Comparison of ENCODE assay signal across 8 cellular contexts in genomic region chr5:16934123-16934522, GRCh38. TPM values are rescaled to one million over a fixed set of nuclear protein-coding genes. Genes with fewer than 3 reads are reported as not detected.
A peak's percentile ranks its signal among the peaks of the same experiment; 100 is the strongest.
DNase-seq lines count a peak whose midpoint lies in the region; ATAC-seq and TF ChIP-seq lines count a peak whose summit lies in the region.

No MANE protein-coding gene starts in this region.

- peaks cover 6% of the 10 kb centered on the region for H3K4me1 ChIP-seq in OCI-LY1 (ENCODE audit: insufficient read depth, low read length, severe bottlenecking)

- no peaks in the 10 kb centered on the region for H4K20me1 ChIP-seq in OCI-LY1 (ENCODE audit: insufficient read depth, low read length)

- no peak overlapping the region for H3K27ac Mint-ChIP-seq in stimulated activated naive B cell treated with anti-CD40 and anti-IgM and Interleukin-4, amounts not matched to agents 10 μg/mL and 1 μg/mL and 100 μg/mL, for 72 hours

- no peaks in the 10 kb centered on the region for H3K9me2 ChIP-seq in OCI-LY1 (ENCODE audit: low read depth, low read length)

- H3K36me3 ChIP-seq in OCI-LY1 (ENCODE audit: insufficient read depth, low read length), result no peaks in the 10 kb centered on the region

- ATAC-seq in GM19023 (IDR thresholded peaks at IDR 0.05; ENCODE audit: unreplicated experiment), result peak; percentile 61
- peak; percentile 58 for ATAC-seq in HG03280 (IDR thresholded peaks at IDR 0.05; ENCODE audit: unreplicated experiment)
- peak; percentile 27 for ATAC-seq in left colon
- ATAC-seq in stimulated activated naive B cell treated with anti-CD40 and anti-IgM and Interleukin-4, amounts not matched to agents 10 μg/mL and 1 μg/mL and 100 μg/mL, for 72 hours (replicated peaks), result peak; percentile 53 to 54

- H3K27me3 ChIP-seq in OCI-LY1 (ENCODE audit: insufficient read depth, low read length), result no peaks in the 10 kb centered on the region; the same call in 1 of the 2 replicates

- DNase-seq in D341Med (ENCODE audit: low spot score) (peak; percentile 81), brain pericyte (ENCODE audit: low read depth, low spot score) (peak; percentile 68), left colon (peak; percentile 72 to 78), NK-92 (lab: John Stamatoyannopoulos, UW; ENCODE audit: unreplicated experiment) (no peak)
- DNase-seq in stimulated activated naive B cell treated with anti-CD40 and anti-IgM and Interleukin-4, amounts not matched to agents 10 μg/mL and 1 μg/mL and 100 μg/mL, for 72 hours, result peak; percentile 30

- no peak overlapping the region for H3K4me2 ChIP-seq in OCI-LY1 (ENCODE audit: low read length)

- peaks cover 60 to 77% of the 10 kb centered on the region in 2 donors for H3K27me3 Mint-ChIP-seq in stimulated activated naive B cell treated with anti-CD40 and anti-IgM and Interleukin-4, amounts not matched to agents 10 μg/mL and 1 μg/mL and 100 μg/mL, for 72 hours

- H3K9me3 ChIP-seq in OCI-LY1 (ENCODE audit: low read length), result no peaks in the 10 kb centered on the region

- H3K4me1 Mint-ChIP-seq in stimulated activated naive B cell treated with anti-CD40 and anti-IgM and Interleukin-4, amounts not matched to agents 10 μg/mL and 1 μg/mL and 100 μg/mL, for 72 hours, result peaks cover 11 to 30% of the 10 kb centered on the region in 2 donors

- H3K79me2 ChIP-seq in OCI-LY1 (ENCODE audit: insufficient read depth, low read length), result no peaks in the 10 kb centered on the region

- intact Hi-C loops in left colon (cut with DNase I, micrococcal nuclease), result loop anchor here in 1 of 2 donors (10.0 kb wide), 1 partner anchor 139 kb away; no protein-coding TSS in a partner anchor

- peaks cover 4 to 11% of the 10 kb centered on the region in 2 donors for H3K9me3 Mint-ChIP-seq in stimulated activated naive B cell treated with anti-CD40 and anti-IgM and Interleukin-4, amounts not matched to agents 10 μg/mL and 1 μg/mL and 100 μg/mL, for 72 hours

- H3K36me3 Mint-ChIP-seq in stimulated activated naive B cell treated with anti-CD40 and anti-IgM and Interleukin-4, amounts not matched to agents 10 μg/mL and 1 μg/mL and 100 μg/mL, for 72 hours, result peaks cover 0 to 2% of the 10 kb centered on the region in 2 donors

- no peak overlapping the region for H3K4me3 Mint-ChIP-seq in stimulated activated naive B cell treated with anti-CD40 and anti-IgM and Interleukin-4, amounts not matched to agents 10 μg/mL and 1 μg/mL and 100 μg/mL, for 72 hours

- peak; percentile 76 for TF ChIP-seq CTCF in OCI-LY1 (IDR thresholded peaks at IDR 0.05; ENCODE audit: low read length)

- no peak overlapping the region for H3K4me3 ChIP-seq in OCI-LY1 (ENCODE audit: low read depth, low read length, poor library complexity, severe bottlenecking)

- H3K9ac ChIP-seq in OCI-LY1 (ENCODE audit: low read length), result no peak overlapping the region

- no peaks in the 10 kb centered on the region for H3F3A ChIP-seq in OCI-LY1 (ENCODE audit: insufficient read depth, low read length)

- no peak overlapping the region for H2AFZ ChIP-seq in OCI-LY1 (ENCODE audit: low read length)

- H3K27ac ChIP-seq in OCI-LY1 (ENCODE audit: low read depth, low read length, poor library complexity, severe bottlenecking), result no peak overlapping the region

RNA-seq across cellular contexts. Expression of gene MYO10, which starts 2.0 kb away (rescaled TPM):
- 10 to 100 TPM; 57.6 to 71.7 TPM for total RNA-seq in left colon
